In the genomic region with DNA sequence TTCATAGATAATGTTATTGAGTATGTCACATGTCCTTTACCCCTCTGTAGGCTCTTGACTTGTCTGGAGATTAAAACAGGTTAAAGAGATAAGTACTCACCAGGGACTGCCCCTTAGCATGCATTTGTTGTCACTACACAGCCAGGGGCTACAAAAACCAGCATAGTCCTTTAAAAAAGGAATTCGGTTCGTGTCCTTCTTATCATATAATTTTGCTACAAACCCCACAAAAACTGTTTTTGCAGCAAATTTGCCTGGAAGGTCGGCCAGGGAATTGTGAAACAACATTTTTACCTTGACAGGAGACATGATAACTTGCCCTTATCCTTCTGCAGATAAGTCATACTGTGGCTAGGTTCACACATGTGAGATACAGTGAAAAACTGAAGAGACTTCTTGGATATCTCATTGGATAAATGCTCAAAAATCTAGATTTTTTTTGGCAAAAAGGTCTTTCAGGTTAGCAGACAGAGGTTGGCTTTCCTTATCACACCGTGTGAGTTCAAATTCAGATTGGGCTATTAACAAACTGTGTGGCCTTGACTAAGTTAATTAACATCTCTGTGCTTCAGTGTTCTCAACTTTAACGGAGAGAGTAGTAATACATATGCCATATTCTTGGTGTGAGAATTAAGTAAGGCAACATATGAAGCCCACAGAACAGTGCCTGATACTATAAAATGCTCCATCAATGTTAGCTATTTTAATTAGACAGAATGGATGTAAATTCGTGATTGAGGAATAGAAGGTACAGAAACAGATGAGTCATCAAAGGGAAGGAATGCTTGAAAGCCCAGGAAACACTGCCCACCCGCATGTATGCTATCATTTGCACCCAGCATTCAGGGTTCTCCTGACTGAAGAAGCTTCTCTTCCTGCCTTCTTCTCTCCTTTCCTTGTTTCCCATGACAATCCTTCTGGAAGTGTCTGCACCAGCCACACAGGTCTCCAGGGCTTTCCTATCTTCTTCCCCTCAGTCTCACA, we compare ENCODE assay signal across 9 cellular contexts. TPM values are rescaled to one million over a fixed set of nuclear protein-coding genes. Genes with fewer than 3 reads are reported as not detected.
A peak's percentile ranks its signal among the peaks of the same experiment; 100 is the strongest.
DNase-seq lines count a peak whose midpoint lies in the region; ATAC-seq and FAIRE-seq lines count a peak whose summit lies in the region.
"Had no signal": no experiment of that assay in that cellular context is flagged by ENCODE, and none has a peak within 500 bp of the region (broad histone marks: within the 10 kb centered on the region; RNA-seq: fewer than 3 reads in every experiment).

No MANE protein-coding gene starts in this region.

- no peak for FAIRE-seq in GM19239 (lab: Jason Lieb, UNC)

- ATAC-seq in activated T-cell treated with anti-CD3 and anti-CD28 coated beads, Interleukin-2, amount 50 U/mL, for 72 hours (replicated peaks in 1 of 2) = peak; percentile 49 to 51
- peak; percentile 20 for ATAC-seq in HG03097 (IDR thresholded peaks at IDR 0.05; ENCODE audit: low FRiP score, unreplicated experiment)
- ATAC-seq in activated naive CD8-positive, alpha-beta T cell treated with anti-CD3 and anti-CD28 coated beads, Interleukin-2, amount 10 ng/mL, durations not matched to agents 7 days and 5 days (ENCODE audit: low read depth) = no peak

- peaks cover 54% of the 10 kb centered on the region for H3K27me3 Mint-ChIP-seq in activated T-cell treated with anti-CD3 and anti-CD28 coated beads, Interleukin-2, amount 50 U/mL, for 72 hours (ENCODE audit: low read depth)
- H3K27me3 Mint-ChIP-seq in activated naive CD8-positive, alpha-beta T cell treated with anti-CD3 and anti-CD28 coated beads, Interleukin-2, amount 10 ng/mL, durations not matched to agents 7 days and 5 days = no peaks in the 10 kb centered on the region
- no peaks in the 10 kb centered on the region for H3K27me3 Mint-ChIP-seq in stimulated activated naive CD8-positive, alpha-beta T cell treated with anti-CD3 and anti-CD28 coated beads, Interleukin-15, Interleukin-2, amounts not matched to agents 100 ng/mL and 50 ng/mL, for 24 hours

- H3K36me3 Mint-ChIP-seq in activated T-cell treated with anti-CD3 and anti-CD28 coated beads, Interleukin-2, amount 50 U/mL, for 72 hours (ENCODE audit: insufficient read depth in 2 of 2) = peaks cover 0 to 2% of the 10 kb centered on the region in 2 donors
- no peaks in the 10 kb centered on the region for H3K36me3 Mint-ChIP-seq in activated naive CD8-positive, alpha-beta T cell treated with anti-CD3 and anti-CD28 coated beads, Interleukin-2, amount 10 ng/mL, durations not matched to agents 7 days and 5 days
- H3K36me3 Mint-ChIP-seq in stimulated activated naive CD8-positive, alpha-beta T cell treated with anti-CD3 and anti-CD28 coated beads, Interleukin-15, Interleukin-2, amounts not matched to agents 100 ng/mL and 50 ng/mL, for 24 hours (ENCODE audit: low read depth) = no peaks in the 10 kb centered on the region
- H3K36me3 Mint-ChIP-seq: neural progenitor cell had no signal

- POLR2A ChIA-PET in activated naive CD8-positive, alpha-beta T cell treated with anti-CD3 and anti-CD28 coated beads, Interleukin-2, amount 10 ng/mL, durations not matched to agents 7 days and 5 days (lab: Charles Lee) = interaction anchor here (1.1 to 1.7 kb wide), 3 partner anchors 9 to 77 kb away, joined by 3 to 5 read pairs (median 5); no protein-coding TSS in a partner anchor

- H3K27ac Mint-ChIP-seq in activated T-cell treated with anti-CD3 and anti-CD28 coated beads, Interleukin-2, amount 50 U/mL, for 72 hours = peak overlapping the region; percentile 93
- peak overlapping the region; percentile 20 for H3K27ac Mint-ChIP-seq in activated naive CD8-positive, alpha-beta T cell treated with anti-CD3 and anti-CD28 coated beads, Interleukin-2, amount 10 ng/mL, durations not matched to agents 7 days and 5 days
- peak overlapping the region; percentile 87 for H3K27ac Mint-ChIP-seq in stimulated activated naive CD8-positive, alpha-beta T cell treated with anti-CD3 and anti-CD28 coated beads, Interleukin-15, Interleukin-2, amounts not matched to agents 100 ng/mL and 50 ng/mL, for 24 hours
- H3K27ac Mint-ChIP-seq: neural progenitor cell had no signal

- peaks cover 0 to 2% of the 10 kb centered on the region in 2 donors for H3K9me3 Mint-ChIP-seq in activated T-cell treated with anti-CD3 and anti-CD28 coated beads, Interleukin-2, amount 50 U/mL, for 72 hours
- no peaks in the 10 kb centered on the region for H3K9me3 Mint-ChIP-seq in activated naive CD8-positive, alpha-beta T cell treated with anti-CD3 and anti-CD28 coated beads, Interleukin-2, amount 10 ng/mL, durations not matched to agents 7 days and 5 days
- H3K9me3 Mint-ChIP-seq in stimulated activated naive CD8-positive, alpha-beta T cell treated with anti-CD3 and anti-CD28 coated beads, Interleukin-15, Interleukin-2, amounts not matched to agents 100 ng/mL and 50 ng/mL, for 24 hours = no peaks in the 10 kb centered on the region

- no peak for DNase-seq in activated T-cell treated with anti-CD3 and anti-CD28 coated beads, Interleukin-2, amount 50 U/mL, for 72 hours
- no peak for DNase-seq in activated T-cell treated with anti-CD3 and anti-CD28 coated beads, Interleukin-2, amount 50 U/mL, for 1 hour
- no peak for DNase-seq in activated naive CD8-positive, alpha-beta T cell treated with anti-CD3 and anti-CD28 coated beads, Interleukin-2, amount 10 ng/mL, durations not matched to agents 7 days and 5 days
- DNase-seq in GM19239 (ENCODE audit: insufficient read length, low spot score) = no peak
- no peak for DNase-seq in effector CD8-positive, alpha-beta T cell (lab: John Stamatoyannopoulos, UW)
- no peak for DNase-seq in HPDE6-E6E7 (ENCODE audit: extremely low spot score)

- H3K4me1 Mint-ChIP-seq in activated T-cell treated with anti-CD3 and anti-CD28 coated beads, Interleukin-2, amount 50 U/mL, for 72 hours (ENCODE audit: low read depth) = peaks cover 62% of the 10 kb centered on the region
- peaks cover 34% of the 10 kb centered on the region for H3K4me1 Mint-ChIP-seq in activated naive CD8-positive, alpha-beta T cell treated with anti-CD3 and anti-CD28 coated beads, Interleukin-2, amount 10 ng/mL, durations not matched to agents 7 days and 5 days
- H3K4me1 Mint-ChIP-seq in stimulated activated naive CD8-positive, alpha-beta T cell treated with anti-CD3 and anti-CD28 coated beads, Interleukin-15, Interleukin-2, amounts not matched to agents 100 ng/mL and 50 ng/mL, for 24 hours (ENCODE audit: low read depth) = peaks cover 47% of the 10 kb centered on the region

- H3K4me3 Mint-ChIP-seq in activated T-cell treated with anti-CD3 and anti-CD28 coated beads, Interleukin-2, amount 50 U/mL, for 72 hours = peak overlapping the region; percentile 47 to 73
- peak overlapping the region; percentile 41 for H3K4me3 Mint-ChIP-seq in activated naive CD8-positive, alpha-beta T cell treated with anti-CD3 and anti-CD28 coated beads, Interleukin-2, amount 10 ng/mL, durations not matched to agents 7 days and 5 days
- peak overlapping the region; percentile 64 for H3K4me3 Mint-ChIP-seq in stimulated activated naive CD8-positive, alpha-beta T cell treated with anti-CD3 and anti-CD28 coated beads, Interleukin-15, Interleukin-2, amounts not matched to agents 100 ng/mL and 50 ng/mL, for 24 hours
- H3K4me3 Mint-ChIP-seq: neural progenitor cell had no signal

RNA-seq across cellular contexts. Expression of a gene that starts 30.0 kb away (rescaled TPM):
- total RNA-seq in activated T-cell treated with anti-CD3 and anti-CD28 coated beads, Interleukin-2, amount 50 U/mL, for 72 hours = under 1 TPM in 1 of 2 donors, not detected in 1; 0.09 TPM
- total RNA-seq in activated naive CD8-positive, alpha-beta T cell treated with anti-CD3 and anti-CD28 coated beads, Interleukin-2, amount 10 ng/mL, durations not matched to agents 7 days and 5 days = not detected

RNA-seq across cellular contexts. Expression of a gene that starts 39.5 kb away (rescaled TPM):
- total RNA-seq in activated T-cell treated with anti-CD3 and anti-CD28 coated beads, Interleukin-2, amount 50 U/mL, for 72 hours = 1,000 to 10,000 TPM; 4,011 to 4,477 TPM
- 1,000 to 10,000 TPM; 8,001 to 8,464 TPM for total RNA-seq in activated naive CD8-positive, alpha-beta T cell treated with anti-CD3 and anti-CD28 coated beads, Interleukin-2, amount 10 ng/mL, durations not matched to agents 7 days and 5 days

Comparison
In these comparisons a context has a peak if more than half of its experiments do, and no peak if none do; other contexts are left out.
1. H3K27ac Mint-ChIP-seq: peak in every context shown above with its lines; median percentile 93 in activated T-cell treated with anti-CD3 and anti-CD28 coated beads, Interleukin-2, amount 50 U/mL, for 72 hours; 87 in stimulated activated naive CD8-positive, alpha-beta T cell treated with anti-CD3 and anti-CD28 coated beads, Interleukin-15, Interleukin-2, amounts not matched to agents 100 ng/mL and 50 ng/mL, for 24 hours; 20 in activated naive CD8-positive, alpha-beta T cell treated with anti-CD3 and anti-CD28 coated beads, Interleukin-2, amount 10 ng/mL, durations not matched to agents 7 days and 5 days.